In genomic region chr20:25453035-25453810, GRCh38 we compare ENCODE assay signal across 1 cellular context.
TF ChIP-seq lines count a peak whose summit lies in the region.

No MANE protein-coding gene starts in this region.

TF ChIP-seq in HEK293, 187 proteins besides CTCF, POLR2A, EP300 and RAD21 (continued from another document and continues in another):
- TF ChIP-seq REST (tag by site-specific recombination; IDR thresholded peaks at IDR 0.05): peak; percentile 56
- TF ChIP-seq ZSCAN30 (tag by site-specific recombination; IDR thresholded peaks at IDR 0.05): peak; percentile 53; the same call in 1 of the 2 replicates
- TF ChIP-seq HOXD13 (CRISPR knock-in tag; IDR thresholded peaks at IDR 0.05; ENCODE audit: borderline replicate concordance): no peak
- TF ChIP-seq ZNF549 (tag by site-specific recombination; IDR thresholded peaks at IDR 0.05): no peak
- TF ChIP-seq ZXDB (tag by site-specific recombination; IDR thresholded peaks at IDR 0.05): 0 out of 2 replicates have a peak, but pooled peaks have one; percentile 31
- TF ChIP-seq ZNF843 (tag by site-specific recombination; IDR thresholded peaks at IDR 0.05): no peak
- no peak for TF ChIP-seq ZNF629 (tag by site-specific recombination; IDR thresholded peaks at IDR 0.05)
- no peak for TF ChIP-seq ZNF23 (tag by site-specific recombination; IDR thresholded peaks at IDR 0.05; ENCODE audit: borderline replicate concordance)
- TF ChIP-seq TSHZ1 (tag by site-specific recombination; IDR thresholded peaks at IDR 0.05; ENCODE audit: borderline replicate concordance): no peak
- peak; percentile 95 for TF ChIP-seq PRDM10 (tag by site-specific recombination; IDR thresholded peaks at IDR 0.05)
- no peak; the same call in 1 of the 2 replicates for TF ChIP-seq GLIS1 (tag by site-specific recombination; IDR thresholded peaks at IDR 0.05)
- TF ChIP-seq ZNF610 (tag by site-specific recombination; IDR thresholded peaks at IDR 0.05; ENCODE audit: borderline replicate concordance): peak; percentile 49; the same call in 1 of the 2 replicates
- no peak for TF ChIP-seq ZNF10 (tag by site-specific recombination; IDR thresholded peaks at IDR 0.05)
- no peak for TF ChIP-seq ZNF24 (tag by site-specific recombination; IDR thresholded peaks at IDR 0.05)
- no peak for TF ChIP-seq ZNF513 (tag by site-specific recombination; IDR thresholded peaks at IDR 0.05)
- no peak for TF ChIP-seq ZFP41 (tag by site-specific recombination; IDR thresholded peaks at IDR 0.05; ENCODE audit: borderline replicate concordance)
- TF ChIP-seq ZNF704 (tag by site-specific recombination; IDR thresholded peaks at IDR 0.05): no peak
- peak; percentile 71 for TF ChIP-seq SP7 (tag by site-specific recombination; IDR thresholded peaks at IDR 0.05)
- no peak for TF ChIP-seq ZNF561 (tag by site-specific recombination; IDR thresholded peaks at IDR 0.05; ENCODE audit: borderline replicate concordance)
- TF ChIP-seq, protein P1, sequence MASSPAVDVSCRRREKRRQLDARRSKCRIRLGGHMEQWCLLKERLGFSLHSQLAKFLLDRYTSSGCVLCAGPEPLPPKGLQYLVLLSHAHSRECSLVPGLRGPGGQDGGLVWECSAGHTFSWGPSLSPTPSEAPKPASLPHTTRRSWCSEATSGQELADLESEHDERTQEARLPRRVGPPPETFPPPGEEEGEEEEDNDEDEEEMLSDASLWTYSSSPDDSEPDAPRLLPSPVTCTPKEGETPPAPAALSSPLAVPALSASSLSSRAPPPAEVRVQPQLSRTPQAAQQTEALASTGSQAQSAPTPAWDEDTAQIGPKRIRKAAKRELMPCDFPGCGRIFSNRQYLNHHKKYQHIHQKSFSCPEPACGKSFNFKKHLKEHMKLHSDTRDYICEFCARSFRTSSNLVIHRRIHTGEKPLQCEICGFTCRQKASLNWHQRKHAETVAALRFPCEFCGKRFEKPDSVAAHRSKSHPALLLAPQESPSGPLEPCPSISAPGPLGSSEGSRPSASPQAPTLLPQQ (tag by site-specific recombination; IDR thresholded peaks at IDR 0.05): no peak
- TF ChIP-seq, protein P2, sequence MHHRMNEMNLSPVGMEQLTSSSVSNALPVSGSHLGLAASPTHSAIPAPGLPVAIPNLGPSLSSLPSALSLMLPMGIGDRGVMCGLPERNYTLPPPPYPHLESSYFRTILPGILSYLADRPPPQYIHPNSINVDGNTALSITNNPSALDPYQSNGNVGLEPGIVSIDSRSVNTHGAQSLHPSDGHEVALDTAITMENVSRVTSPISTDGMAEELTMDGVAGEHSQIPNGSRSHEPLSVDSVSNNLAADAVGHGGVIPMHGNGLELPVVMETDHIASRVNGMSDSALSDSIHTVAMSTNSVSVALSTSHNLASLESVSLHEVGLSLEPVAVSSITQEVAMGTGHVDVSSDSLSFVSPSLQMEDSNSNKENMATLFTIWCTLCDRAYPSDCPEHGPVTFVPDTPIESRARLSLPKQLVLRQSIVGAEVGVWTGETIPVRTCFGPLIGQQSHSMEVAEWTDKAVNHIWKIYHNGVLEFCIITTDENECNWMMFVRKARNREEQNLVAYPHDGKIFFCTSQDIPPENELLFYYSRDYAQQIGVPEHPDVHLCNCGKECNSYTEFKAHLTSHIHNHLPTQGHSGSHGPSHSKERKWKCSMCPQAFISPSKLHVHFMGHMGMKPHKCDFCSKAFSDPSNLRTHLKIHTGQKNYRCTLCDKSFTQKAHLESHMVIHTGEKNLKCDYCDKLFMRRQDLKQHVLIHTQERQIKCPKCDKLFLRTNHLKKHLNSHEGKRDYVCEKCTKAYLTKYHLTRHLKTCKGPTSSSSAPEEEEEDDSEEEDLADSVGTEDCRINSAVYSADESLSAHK (tag by site-specific recombination; IDR thresholded peaks at IDR 0.05): peak; percentile 16; the same call in 1 of the 2 replicates
- TF ChIP-seq BCL11B (tag by site-specific recombination; IDR thresholded peaks at IDR 0.05; ENCODE audit: low read depth): no peak
- no peak for TF ChIP-seq BCL11A (tag by site-specific recombination; IDR thresholded peaks at IDR 0.05; ENCODE audit: low read depth)
- no peak for TF ChIP-seq ZNF138 (tag by site-specific recombination; IDR thresholded peaks at IDR 0.05; ENCODE audit: borderline replicate concordance)
- no peak for TF ChIP-seq ZNF571 (tag by site-specific recombination; IDR thresholded peaks at IDR 0.05)
- no peak for TF ChIP-seq ZNF529 (tag by site-specific recombination; IDR thresholded peaks at IDR 0.05; ENCODE audit: insufficient replicate concordance)
- TF ChIP-seq EGR2 (tag by site-specific recombination; IDR thresholded peaks at IDR 0.05; ENCODE audit: low read depth): peak; percentile 52; the same call in 1 of the 2 replicates
- TF ChIP-seq ZNF585B (tag by site-specific recombination; IDR thresholded peaks at IDR 0.05): no peak
- TF ChIP-seq SCRT1 (tag by site-specific recombination; IDR thresholded peaks at IDR 0.05; ENCODE audit: borderline replicate concordance): no peak
- TF ChIP-seq, protein P3, sequence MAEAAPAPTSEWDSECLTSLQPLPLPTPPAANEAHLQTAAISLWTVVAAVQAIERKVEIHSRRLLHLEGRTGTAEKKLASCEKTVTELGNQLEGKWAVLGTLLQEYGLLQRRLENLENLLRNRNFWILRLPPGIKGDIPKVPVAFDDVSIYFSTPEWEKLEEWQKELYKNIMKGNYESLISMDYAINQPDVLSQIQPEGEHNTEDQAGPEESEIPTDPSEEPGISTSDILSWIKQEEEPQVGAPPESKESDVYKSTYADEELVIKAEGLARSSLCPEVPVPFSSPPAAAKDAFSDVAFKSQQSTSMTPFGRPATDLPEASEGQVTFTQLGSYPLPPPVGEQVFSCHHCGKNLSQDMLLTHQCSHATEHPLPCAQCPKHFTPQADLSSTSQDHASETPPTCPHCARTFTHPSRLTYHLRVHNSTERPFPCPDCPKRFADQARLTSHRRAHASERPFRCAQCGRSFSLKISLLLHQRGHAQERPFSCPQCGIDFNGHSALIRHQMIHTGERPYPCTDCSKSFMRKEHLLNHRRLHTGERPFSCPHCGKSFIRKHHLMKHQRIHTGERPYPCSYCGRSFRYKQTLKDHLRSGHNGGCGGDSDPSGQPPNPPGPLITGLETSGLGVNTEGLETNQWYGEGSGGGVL (tag by site-specific recombination; IDR thresholded peaks at IDR 0.05): no peak
- TF ChIP-seq ZNF174 (tag by site-specific recombination; IDR thresholded peaks at IDR 0.05): no peak
- TF ChIP-seq ZNF354C (tag by site-specific recombination; IDR thresholded peaks at IDR 0.05; ENCODE audit: borderline replicate concordance, low read depth): no peak
- no peak for TF ChIP-seq HOXA7 (CRISPR knock-in tag; IDR thresholded peaks at IDR 0.05; ENCODE audit: borderline replicate concordance)
- TF ChIP-seq ZNF121 (tag by site-specific recombination; IDR thresholded peaks at IDR 0.05): no peak
- no peak for TF ChIP-seq ZNF544 (tag by site-specific recombination; IDR thresholded peaks at IDR 0.05)
- no peak for TF ChIP-seq ZNF132 (tag by site-specific recombination; IDR thresholded peaks at IDR 0.05; ENCODE audit: borderline replicate concordance)
- TF ChIP-seq ZNF747 (tag by site-specific recombination; IDR thresholded peaks at IDR 0.05): no peak
- no peak for TF ChIP-seq ZNF837 (tag by site-specific recombination; IDR thresholded peaks at IDR 0.05)
- no peak for TF ChIP-seq ZNF248 (tag by site-specific recombination; IDR thresholded peaks at IDR 0.05)
